ENCODE assay signal across 10 cellular contexts in the genomic region with DNA sequence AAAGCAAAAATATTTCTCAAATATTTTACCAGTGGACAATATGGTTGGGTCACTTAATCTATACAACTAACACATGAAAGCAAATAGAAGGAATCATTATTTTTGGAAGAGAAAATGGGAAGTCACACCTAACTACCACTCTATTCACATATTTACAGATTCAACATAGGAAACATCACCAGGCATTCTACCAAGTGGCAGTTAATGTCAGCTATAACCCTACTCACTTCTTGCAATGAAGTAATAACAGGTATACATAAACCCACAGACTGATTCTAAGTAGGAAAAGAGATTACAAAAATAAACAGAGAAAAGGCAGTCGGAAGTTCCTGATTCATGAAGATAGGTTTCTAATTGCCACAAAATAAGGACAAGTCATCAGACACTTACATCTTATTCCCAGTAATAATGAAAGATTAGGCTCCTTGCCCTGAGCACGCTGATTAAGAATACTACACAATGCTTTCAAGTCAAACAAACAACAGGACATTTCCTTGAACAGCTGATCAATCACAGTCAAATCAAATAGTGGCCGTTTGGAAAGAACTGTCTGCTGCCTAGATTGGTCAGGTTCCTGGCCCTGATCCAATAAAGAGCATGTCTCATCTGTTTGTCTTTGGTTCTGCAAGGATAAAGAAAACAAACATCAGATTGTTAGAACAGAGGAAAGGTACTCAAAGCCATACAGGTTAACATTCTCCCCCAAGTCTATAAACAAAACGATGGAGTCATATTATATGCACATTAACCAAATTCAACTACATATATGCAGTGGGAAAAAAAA.
DNase-seq lines count a peak whose midpoint lies in the region; ATAC-seq, FAIRE-seq and TF ChIP-seq lines count a peak whose summit lies in the region.
"Had no signal": no experiment of that assay in that cellular context is flagged by ENCODE, and none has a peak within 500 bp of the region (broad histone marks: within the 10 kb centered on the region; RNA-seq: fewer than 3 reads in every experiment).

No MANE protein-coding gene starts in this region.

- H3K4me1 ChIP-seq in RWPE2 (ENCODE audit: insufficient read depth, poor library complexity, severe bottlenecking) (peaks cover 3% of the 10 kb centered on the region), left ventricle myocardium inferior (peaks cover 37% of the 10 kb centered on the region)

- FAIRE-seq in islet of Langerhans (lab: Jason Lieb, UNC), result peak; percentile 95

- H3K4me3 ChIP-seq in RWPE2 (ENCODE audit: severe bottlenecking) (no peak overlapping the region), left ventricle myocardium inferior (no peak overlapping the region)

- H3K27me3 ChIP-seq in RWPE2 (ENCODE audit: insufficient read depth, poor library complexity, severe bottlenecking) (no peaks in the 10 kb centered on the region), left ventricle myocardium inferior (ENCODE audit: low read depth) (no peaks in the 10 kb centered on the region)

- ATAC-seq in RWPE2 (ENCODE audit: low read depth) (peak; percentile 77), GM21723 (IDR thresholded peaks at IDR 0.05; ENCODE audit: unreplicated experiment) (no peak)
- ATAC-seq: stimulated activated naive CD8-positive, alpha-beta T cell treated with anti-CD3 and anti-CD28 coated beads, Interleukin-15, amount 100 ng/mL, for 72 hours had no signal

- H3K9me3 ChIP-seq in RWPE2 (ENCODE audit: severe bottlenecking) (no peaks in the 10 kb centered on the region), left ventricle myocardium inferior (replicated peaks) (no peaks in the 10 kb centered on the region)

- 0 out of 2 replicates have a peak, but pooled peaks cover 12% of the 10 kb centered on the region for H3K36me3 ChIP-seq in RWPE2 (ENCODE audit: low read depth)
- peaks cover 57% of the 10 kb centered on the region for H3K36me3 ChIP-seq in left ventricle myocardium inferior

- TF ChIP-seq CTCF in RWPE2 (IDR thresholded peaks at IDR 0.05; ENCODE audit: poor library complexity, severe bottlenecking), result no peak
- TF ChIP-seq CTCF in left ventricle myocardium inferior (IDR thresholded peaks at IDR 0.05; ENCODE audit: borderline replicate concordance), result no peak

- peak; percentile 82 for DNase-seq in DMS153 treated with DMSO at 0.1 percent for 48 hours (lab: John Stamatoyannopoulos, UW; ENCODE audit: unreplicated experiment)
- peak; percentile 29 to 96 (median 77) for DNase-seq in NCI-H1417 (lab: John Stamatoyannopoulos, UW)
- DNase-seq in RWPE2 (ENCODE audit: low spot score), result no peak
- DNase-seq in RPMI8226, result no peak
- DNase-seq in left ventricle myocardium inferior, result no peak
- no peak for DNase-seq in SIG-M5 treated with dmso at 0.1 percent for 504 hours (lab: John Stamatoyannopoulos, UW; ENCODE audit: unreplicated experiment)
- DNase-seq: H7; stimulated activated naive CD8-positive, alpha-beta T cell treated with anti-CD3 and anti-CD28 coated beads, Interleukin-15, amount 100 ng/mL, for 72 hours had no signal

- intact Hi-C loops in left ventricle myocardium inferior (cut with micrococcal nuclease), result no loop called here

- H3K27ac ChIP-seq in RWPE2 (ENCODE audit: poor library complexity, severe bottlenecking) (no peak overlapping the region), left ventricle myocardium inferior (replicated peaks) (no peak overlapping the region)

Comparison
In these comparisons a context has a peak if more than half of its experiments do, and no peak if none do; other contexts are left out.
1. DNase-seq: peak in DMS153 treated with DMSO at 0.1 percent for 48 hours (single experiment) and NCI-H1417 (3 of 3); none in RWPE2 (single experiment), RPMI8226 (single experiment), left ventricle myocardium inferior (single experiment) and SIG-M5 treated with dmso at 0.1 percent for 504 hours (single experiment).